ENCODE assay signal across 9 cellular contexts in the genomic region with DNA sequence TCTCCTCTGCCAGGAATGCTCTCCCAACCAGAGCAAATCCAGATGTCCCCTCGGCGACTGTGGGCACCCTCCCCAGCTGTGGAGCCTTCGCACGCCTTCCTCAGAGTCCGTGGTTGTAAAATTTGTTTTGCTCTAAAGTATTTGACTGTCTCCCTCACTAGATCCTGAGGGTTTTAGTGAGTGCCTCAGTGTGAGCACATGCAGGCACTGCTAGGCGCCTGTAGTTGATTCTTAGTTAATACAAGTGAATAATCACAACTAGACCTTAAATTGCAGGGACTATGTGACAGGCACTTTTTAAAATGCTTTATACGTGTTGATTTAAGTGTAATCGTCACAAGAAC. TPM values are rescaled to one million over a fixed set of nuclear protein-coding genes. Genes with fewer than 3 reads are reported as not detected.
DNase-seq lines count a peak whose midpoint lies in the region; ATAC-seq and TF ChIP-seq lines count a peak whose summit lies in the region.
"Had no signal": no experiment of that assay in that cellular context is flagged by ENCODE, and none has a peak within 500 bp of the region (broad histone marks: within the 10 kb centered on the region; RNA-seq: fewer than 3 reads in every experiment).

No MANE protein-coding gene starts in this region.

- H3F3A ChIP-seq in neural progenitor cell (ENCODE audit: low read depth), result no peaks in the 10 kb centered on the region

- peaks cover 37% of the 10 kb centered on the region for H4K20me1 ChIP-seq in neural progenitor cell (ENCODE audit: low read depth)

- H3K4me1 ChIP-seq in effector memory CD4-positive, alpha-beta T cell (ENCODE audit: control insufficient read depth, insufficient read depth, low read length, poor library complexity, severe bottlenecking), result peaks cover 34% of the 10 kb centered on the region
- H3K4me1 ChIP-seq in neural progenitor cell, result peaks cover 13% of the 10 kb centered on the region

- peak overlapping the region; percentile 99 for H3K4me3 Mint-ChIP-seq in neural progenitor cell

- no peak for ATAC-seq in GM18519 (IDR thresholded peaks at IDR 0.05; ENCODE audit: low FRiP score, unreplicated experiment)

- peaks cover 16% of the 10 kb centered on the region for H3K4me1 Mint-ChIP-seq in neural progenitor cell

- peak overlapping the region; percentile 99 for H3K27ac Mint-ChIP-seq in neural progenitor cell

- peaks cover 2% of the 10 kb centered on the region for H3K36me3 ChIP-seq in effector memory CD4-positive, alpha-beta T cell (ENCODE audit: control insufficient read depth, insufficient read depth, low read length)
- no peaks in the 10 kb centered on the region for H3K36me3 ChIP-seq in neural progenitor cell

- DNase-seq in GM13977 (ENCODE audit: low spot score), result peak; percentile 57
- DNase-seq in NAMALWA (ENCODE audit: low spot score), result peak; percentile 51
- DNase-seq in effector memory CD4-positive, alpha-beta T cell, result no peak
- no peak for DNase-seq in neural progenitor cell (ENCODE audit: low spot score)
- no peak for DNase-seq in NCI-H526 treated with DMSO at 0.1 percent for 48 hours (lab: John Stamatoyannopoulos, UW)
- DNase-seq in stimulated activated CD4-positive, alpha-beta T cell treated with anti-CD3 and anti-CD28 coated beads, Interleukin-15, amount 100 ng/mL, for 24 hours, result no peak
- DNase-seq in NCI-H345 (lab: John Stamatoyannopoulos, UW), result no peak

- no peaks in the 10 kb centered on the region for H3K9me3 ChIP-seq in effector memory CD4-positive, alpha-beta T cell (ENCODE audit: control insufficient read depth, low read length)
- no peaks in the 10 kb centered on the region for H3K9me3 ChIP-seq in neural progenitor cell (ENCODE audit: low read depth)

- H3K4me3 ChIP-seq in effector memory CD4-positive, alpha-beta T cell (ENCODE audit: insufficient read depth, low read depth, low read length, poor library complexity, severe bottlenecking), result peak overlapping the region; percentile 95
- H3K4me3 ChIP-seq in neural progenitor cell, result peak overlapping the region; percentile 98

- peak overlapping the region; percentile 38 for H2AFZ ChIP-seq in neural progenitor cell (replicated peaks)

- H3K27ac ChIP-seq in effector memory CD4-positive, alpha-beta T cell (ENCODE audit: insufficient read depth, low read length, poor library complexity, severe bottlenecking), result peak overlapping the region; percentile 96
- peak overlapping the region; percentile 16 for H3K27ac ChIP-seq in neural progenitor cell

- H3K27me3 ChIP-seq in effector memory CD4-positive, alpha-beta T cell (replicated peaks; ENCODE audit: control insufficient read depth, insufficient read depth, low read length, poor library complexity, severe bottlenecking), result no peaks in the 10 kb centered on the region
- no peaks in the 10 kb centered on the region for H3K27me3 ChIP-seq in neural progenitor cell

- in situ Hi-C loops in GM13977 (cut with MboI; ENCODE audit: low pct_unique_long_range_greater_than_20kb, low sequenced_read_pairs, unreplicated experiment), result no loop called here

- H3K4me2 ChIP-seq in neural progenitor cell, result peak overlapping the region; percentile 83

- H3K36me3 Mint-ChIP-seq in neural progenitor cell, result no peaks in the 10 kb centered on the region

- no peaks in the 10 kb centered on the region for H3K9me3 Mint-ChIP-seq in neural progenitor cell

- peaks cover 4% of the 10 kb centered on the region for H3K27me3 Mint-ChIP-seq in neural progenitor cell (ENCODE audit: insufficient read depth, low read depth)

- H3K79me2 ChIP-seq in neural progenitor cell (ENCODE audit: low read depth), result peaks cover 51% of the 10 kb centered on the region

- H3K9ac ChIP-seq in neural progenitor cell, result peak overlapping the region; percentile 81

- no peak for TF ChIP-seq CTCF in GM13977 (IDR thresholded peaks at IDR 0.05; ENCODE audit: extremely low read depth, insufficient read depth, missing control alignments)
- TF ChIP-seq CTCF in neural progenitor cell (IDR thresholded peaks at IDR 0.05), result no peak

RNA-seq across cellular contexts. Expression of gene MTCH1, which starts 0.7 kb away (rescaled TPM):
- total RNA-seq in neural progenitor cell (ENCODE audit: low replicate concordance), result 144 and 250 TPM in 2 replicates

RNA-seq across cellular contexts. Expression of gene FGD2, which starts 18.8 kb away (rescaled TPM):
- total RNA-seq in neural progenitor cell (ENCODE audit: low replicate concordance), result 0.06 and 0.12 TPM in 2 replicates

RNA-seq across cellular contexts. Expression of gene PI16, which starts 32.1 kb away (rescaled TPM):
- 0.06 TPM in 1 of 2 replicates, not detected in the other for total RNA-seq in neural progenitor cell (ENCODE audit: low replicate concordance)
- total RNA-seq: SK-MEL-5 had no signal

Comparison
In these comparisons a context has a peak if more than half of its experiments do, and no peak if none do; other contexts are left out.
1. DNase-seq: peak in GM13977 (single experiment) and NAMALWA (single experiment); none in effector memory CD4-positive, alpha-beta T cell (0 of 3), neural progenitor cell (single experiment), NCI-H526 treated with DMSO at 0.1 percent for 48 hours (single experiment), stimulated activated CD4-positive, alpha-beta T cell treated with anti-CD3 and anti-CD28 coated beads, Interleukin-15, amount 100 ng/mL, for 24 hours (single experiment) and NCI-H345 (single experiment).